In the genomic region with DNA sequence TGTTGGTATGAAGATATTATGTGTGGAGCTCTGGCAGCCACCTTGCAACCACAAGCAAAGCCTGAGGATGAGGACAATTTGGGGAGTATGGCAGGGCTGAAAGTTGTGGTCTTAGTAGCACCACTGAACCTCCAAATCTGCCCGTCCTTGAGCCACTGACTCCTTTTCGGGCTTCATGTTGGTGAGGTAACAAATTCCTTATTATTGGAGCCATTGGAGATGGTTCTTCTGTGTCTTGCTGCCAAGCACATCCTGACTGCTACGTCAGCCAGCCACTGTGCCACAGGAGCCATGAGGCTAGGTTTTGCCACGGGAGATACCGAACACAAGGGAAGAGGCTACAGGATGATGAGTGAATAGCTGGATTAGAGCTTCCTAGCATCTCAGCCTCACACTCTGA, we compare ENCODE assay signal across 18 cellular contexts.
DNase-seq lines count a peak whose midpoint lies in the region; ATAC-seq and TF ChIP-seq lines count a peak whose summit lies in the region.
"Had no signal": no experiment of that assay in that cellular context is flagged by ENCODE, and none has a peak within 500 bp of the region (broad histone marks: within the 10 kb centered on the region; RNA-seq: fewer than 3 reads in every experiment).

No MANE protein-coding gene starts in this region.

- no peak for ATAC-seq in upper lobe of right lung
- ATAC-seq: A549; CD8-positive, alpha-beta T cell; HepG2 had no signal

- H3K27ac ChIP-seq in trophoblast cell (ENCODE audit: low read depth, low read length) (peak overlapping the region; percentile 97), upper lobe of right lung (no peak overlapping the region)
- H3K27ac ChIP-seq: 22Rv1, A549, BLaER1 had no signal

- intact Hi-C loops in upper lobe of right lung (cut with DNase I) = no loop called here

- no peak overlapping the region for H3K4ac ChIP-seq in trophoblast cell (ENCODE audit: low read depth, low read length)

- H3K27me3 ChIP-seq in trophoblast cell (ENCODE audit: insufficient read depth, low read length) (no peaks in the 10 kb centered on the region), upper lobe of right lung (peaks cover 34% of the 10 kb centered on the region)

- H3K4me1 ChIP-seq in trophoblast cell (ENCODE audit: control insufficient read depth in 1 of 2, insufficient read depth in 2 of 2, low read length in 2 of 2) (peaks cover 21 to 23% of the 10 kb centered on the region in 2 experiments), upper lobe of right lung (no peaks in the 10 kb centered on the region)

- peak overlapping the region; percentile 49 for H4K91ac ChIP-seq in trophoblast cell (ENCODE audit: low read depth, low read length)

- H3K9me3 Mint-ChIP-seq in chondrocyte (ENCODE audit: low read depth) = no peaks in the 10 kb centered on the region
- H3K9me3 Mint-ChIP-seq: CD8-positive, alpha-beta T cell; H9 had no signal

- H3K4me2 ChIP-seq in trophoblast cell (ENCODE audit: low read length) = no peak overlapping the region
- H3K4me2 ChIP-seq: A549, BLaER1 had no signal

- H3K9ac ChIP-seq in trophoblast cell (ENCODE audit: low read length) = no peak overlapping the region
- H3K9ac ChIP-seq: BLaER1 had no signal

- WGBS in trophoblast cell (ENCODE audit: extremely low coverage, insufficient coverage, insufficient read length) = no CpG with 5 or more reads among the region's 5 CpGs

- H2BK12ac ChIP-seq in trophoblast cell (ENCODE audit: low read length) = peak overlapping the region; percentile 62

- H3K23ac ChIP-seq in trophoblast cell (ENCODE audit: low read length) = no peak overlapping the region

- peak overlapping the region; percentile 16 for H2BK120ac ChIP-seq in trophoblast cell (ENCODE audit: insufficient read depth, low read length, poor library complexity)

- no peak overlapping the region for H3K4me3 ChIP-seq in trophoblast cell (ENCODE audit: low read depth, low read length)
- H3K4me3 ChIP-seq in upper lobe of right lung = no peak overlapping the region
- H3K4me3 ChIP-seq: A549, BLaER1 had no signal

- H3K18ac ChIP-seq in trophoblast cell (ENCODE audit: low read length) = peak overlapping the region; percentile 19

- H3K79me2 ChIP-seq in trophoblast cell (ENCODE audit: control insufficient read depth, insufficient read depth, low read length, poor library complexity) = peaks cover 6% of the 10 kb centered on the region

- H2AK5ac ChIP-seq in trophoblast cell (ENCODE audit: low read length) = peak overlapping the region; percentile 40

- peaks cover 24% of the 10 kb centered on the region for H3K4me1 Mint-ChIP-seq in chondrocyte (ENCODE audit: low read depth)

- H3K27me3 Mint-ChIP-seq in chondrocyte (ENCODE audit: low read depth) = peaks cover 3% of the 10 kb centered on the region

- H3K36me3 Mint-ChIP-seq in chondrocyte (ENCODE audit: low read depth) = no peaks in the 10 kb centered on the region
- H3K36me3 Mint-ChIP-seq: CD8-positive, alpha-beta T cell had no signal

- no peak overlapping the region for H3K4me3 Mint-ChIP-seq in chondrocyte (ENCODE audit: unreplicated experiment)
- H3K4me3 Mint-ChIP-seq: CD8-positive, alpha-beta T cell; H9 had no signal

- H3K36me3 ChIP-seq in trophoblast cell (ENCODE audit: control insufficient read depth in 1 of 2, insufficient read depth in 2 of 2, low read length in 2 of 2) (no peaks in the 10 kb centered on the region), upper lobe of right lung (no peaks in the 10 kb centered on the region)
- H3K36me3 ChIP-seq: BLaER1 had no signal

- H3K79me1 ChIP-seq in trophoblast cell (ENCODE audit: low read length) = peaks cover 27% of the 10 kb centered on the region

- peak overlapping the region; percentile 34 for H3K14ac ChIP-seq in trophoblast cell (ENCODE audit: low read length)

- peak; percentile 52 for DNase-seq in activated effector memory CD4-positive, alpha-beta T cell treated with anti-CD3 and anti-CD28 coated beads, Interleukin-2, amount 50 U/mL, for 16 hours
- no peak for DNase-seq in activated effector memory CD4-positive, alpha-beta T cell treated with Interleukin-2 at 50 U/mL for 16 hours
- DNase-seq in chondrocyte (ENCODE audit: low spot score) (peak; percentile 26), trophoblast cell (no peak), upper lobe of right lung (peak; percentile 36), cerebellar cortex (ENCODE audit: low spot score) (no peak), T-helper 2 cell (no peak)
- DNase-seq in effector CD4-positive, alpha-beta T cell = no peak
- DNase-seq: Calu3; CD8-positive, alpha-beta T cell; DMS79 treated with DMSO at 0.1 percent for 48 hours; GF-D8; GOT3; H9 had no signal

- H4K8ac ChIP-seq in trophoblast cell (ENCODE audit: low read depth, low read length) = no peak overlapping the region

- peaks cover 3% of the 10 kb centered on the region for H3K9me3 ChIP-seq in trophoblast cell (ENCODE audit: insufficient read depth, low read depth, low read length)
- H3K9me3 ChIP-seq in upper lobe of right lung = no peaks in the 10 kb centered on the region
- H3K9me3 ChIP-seq: A549, BLaER1 had no signal

- peak overlapping the region; percentile 15 for H2BK5ac ChIP-seq in trophoblast cell (ENCODE audit: low read depth, low read length, poor library complexity)

- H4K12ac ChIP-seq in trophoblast cell (ENCODE audit: low read depth, low read length) = no peak overlapping the region

- H2AFZ ChIP-seq in trophoblast cell (ENCODE audit: insufficient read depth, low read length, poor library complexity) = no peak overlapping the region

- TF ChIP-seq CTCF in chondrocyte (IDR thresholded peaks at IDR 0.05) (no peak), upper lobe of right lung (IDR thresholded peaks at IDR 0.05) (no peak)

- no peak overlapping the region for H3K27ac Mint-ChIP-seq in chondrocyte (ENCODE audit: unreplicated experiment)
- H3K27ac Mint-ChIP-seq: CD8-positive, alpha-beta T cell had no signal

Comparison
In these comparisons a context has a peak if more than half of its experiments do, and no peak if none do; other contexts are left out.
1. DNase-seq: peak in activated effector memory CD4-positive, alpha-beta T cell treated with anti-CD3 and anti-CD28 coated beads, Interleukin-2, amount 50 U/mL, for 16 hours (single experiment), chondrocyte (single experiment) and upper lobe of right lung (single experiment); none in activated effector memory CD4-positive, alpha-beta T cell treated with Interleukin-2 at 50 U/mL for 16 hours (single experiment), trophoblast cell (0 of 2), cerebellar cortex (single experiment), effector CD4-positive, alpha-beta T cell (single experiment) and T-helper 2 cell (0 of 5).